In the genomic region with DNA sequence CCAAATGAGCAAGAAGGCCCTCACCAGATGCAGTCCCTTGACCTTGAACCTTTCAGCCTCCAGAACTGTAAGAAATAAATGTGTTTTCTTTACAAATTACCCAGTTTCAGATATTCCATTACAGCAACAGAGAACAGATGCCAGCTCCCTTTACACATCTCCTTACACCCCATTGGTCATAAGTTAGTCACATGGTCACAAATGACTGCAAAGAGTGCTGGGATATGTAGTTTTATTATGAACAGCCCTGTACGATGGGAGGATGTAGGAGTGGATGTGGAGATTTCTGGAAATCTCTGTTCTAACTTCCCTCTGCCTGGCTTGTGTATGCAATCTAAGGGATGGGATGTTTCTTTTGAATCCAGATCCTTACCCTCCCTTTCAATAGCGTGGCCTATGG, we compare ENCODE assay signal across 10 cellular contexts. TPM values are rescaled to one million over a fixed set of nuclear protein-coding genes. Genes with fewer than 3 reads are reported as not detected.
DNase-seq lines count a peak whose midpoint lies in the region; ATAC-seq, FAIRE-seq and TF ChIP-seq lines count a peak whose summit lies in the region.
"Had no signal": no experiment of that assay in that cellular context is flagged by ENCODE, and none has a peak within 500 bp of the region (broad histone marks: within the 10 kb centered on the region; RNA-seq: fewer than 3 reads in every experiment).

No MANE protein-coding gene starts in this region.

- WGBS in pancreas, 2 donors = 39 to 43% methylated on average over 2 of the region's 2 CpGs
- 60 to 61% methylated on average over 2 of the region's 2 CpGs for WGBS in lower leg skin, 2 donors

- no peak overlapping the region for H3K27ac ChIP-seq in pancreas
- H3K27ac ChIP-seq: cardiac muscle cell, HL-60 had no signal

- FAIRE-seq in pancreas (lab: Jason Lieb, UNC) = no peak

- intact Hi-C loops in pancreas (cut with DNase I) (no loop called here), lower leg skin (cut with DNase I; ENCODE audit: low total_unique reads) (no loop called here)

- H3K27me3 ChIP-seq in pancreas = no peaks in the 10 kb centered on the region
- H3K27me3 ChIP-seq: cardiac muscle cell had no signal

- TF ChIP-seq CTCF in pancreas (IDR thresholded peaks at IDR 0.05) (no peak), lower leg skin (IDR thresholded peaks at IDR 0.05) (no peak)

- ATAC-seq in pancreas = peak; percentile 54 to 84 (median 79)

- no peak overlapping the region for H3K4me3 ChIP-seq in pancreas
- H3K4me3 ChIP-seq in lower leg skin (ENCODE audit: low read depth, poor library complexity, severe bottlenecking) = no peak overlapping the region
- H3K4me3 ChIP-seq: cardiac muscle cell had no signal

- H3K36me3 ChIP-seq in pancreas = no peaks in the 10 kb centered on the region
- H3K36me3 ChIP-seq: cardiac muscle cell had no signal

- no peaks in the 10 kb centered on the region for H3K4me1 ChIP-seq in pancreas

- peak; percentile 34 for DNase-seq in EL
- peak; percentile 35 for DNase-seq in HCEC 1CT
- peak; percentile 75 for DNase-seq in NCI-H69 (lab: John Stamatoyannopoulos, UW)
- peak; percentile 70 for DNase-seq in dermis blood vessel endothelial cell
- no peak for DNase-seq in pancreas
- DNase-seq in activated CD4-positive, alpha-beta T cell treated with anti-CD3 and anti-CD28 coated beads for 4 hours = no peak
- no peak for DNase-seq in lower leg skin (ENCODE audit: low spot score in 2 of 2)
- no peak for DNase-seq in activated CD4-positive, alpha-beta T cell treated with anti-CD3 and anti-CD28 coated beads for 48 hours

- no peaks in the 10 kb centered on the region for H3K9me3 ChIP-seq in pancreas

- TF ChIP-seq POLR2A in lower leg skin (IDR thresholded peaks at IDR 0.05) = no peak

RNA-seq across cellular contexts. Expression of gene RPL38, which starts 13.3 kb away (rescaled TPM):
- 625 and 929 TPM in 2 replicates for total RNA-seq in dermis blood vessel endothelial cell
- 100 to 1,000 TPM; 395 to 662 (median 492) TPM for total RNA-seq in pancreas
- polyA plus RNA-seq in pancreas = 1,000 to 10,000 TPM in 1 of 2 donors, 100 to 1,000 TPM in 1; 911 to 1,054 TPM
- total RNA-seq in lower leg skin = 1,000 to 10,000 TPM in 2 of 4 donors, 100 to 1,000 TPM in 2; 618 to 1,333 (median 950) TPM

RNA-seq across cellular contexts. Expression of gene TTYH2, which starts 23.2 kb away (rescaled TPM):
- total RNA-seq in dermis blood vessel endothelial cell = 0.70 and 2.2 TPM in 2 replicates
- 10 to 100 TPM in 1 of 6 donors, 1 to 10 TPM in 5; 5.4 to 13.8 (median 7.7) TPM for total RNA-seq in pancreas
- 1 to 10 TPM; 3.0 to 3.5 TPM for polyA plus RNA-seq in pancreas
- 10 to 100 TPM in 2 of 4 donors, 1 to 10 TPM in 2; 4.3 to 12.7 (median 8.6) TPM for total RNA-seq in lower leg skin

Comparison
In these comparisons a context has a peak if more than half of its experiments do, and no peak if none do; other contexts are left out.
1. DNase-seq: peak in EL (single experiment), HCEC 1CT (single experiment), NCI-H69 (single experiment) and dermis blood vessel endothelial cell (single experiment); none in pancreas (0 of 6), activated CD4-positive, alpha-beta T cell treated with anti-CD3 and anti-CD28 coated beads for 4 hours (0 of 2), lower leg skin (0 of 2) and activated CD4-positive, alpha-beta T cell treated with anti-CD3 and anti-CD28 coated beads for 48 hours (single experiment).